17 cellular contexts compared by ENCODE assay signal in the genomic region with DNA sequence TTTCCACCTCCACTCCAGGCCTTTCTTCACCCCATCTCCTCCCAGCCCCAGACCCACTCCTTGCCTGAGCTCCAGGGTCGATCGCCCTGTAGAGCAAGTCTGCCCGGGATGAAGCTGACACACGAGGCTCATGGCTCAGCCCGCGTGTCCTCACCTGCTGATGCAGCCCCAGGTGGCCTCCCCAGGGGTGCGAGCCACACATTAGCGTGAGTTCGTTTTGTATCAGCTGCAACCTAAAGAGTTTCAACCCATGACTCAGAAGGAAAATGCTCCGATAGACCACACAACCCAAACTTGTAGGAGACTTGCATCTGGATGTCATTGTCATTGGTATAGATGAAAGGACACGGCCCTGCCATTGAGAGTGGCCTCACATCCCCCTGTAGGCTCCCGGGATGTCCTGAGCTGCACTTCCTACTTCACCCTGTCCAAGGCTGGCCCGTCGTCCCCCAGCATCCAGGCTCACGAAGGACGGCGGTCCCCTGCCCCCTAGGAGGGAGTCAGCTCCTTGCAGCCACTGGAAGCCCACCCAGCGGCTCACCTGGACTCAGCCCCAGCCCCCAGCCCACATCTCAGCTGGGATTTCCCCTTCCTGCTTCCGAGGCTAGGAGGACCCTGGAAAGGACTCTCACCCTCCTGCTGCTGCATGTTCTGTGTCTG.
"Had no signal": no experiment of that assay in that cellular context is flagged by ENCODE, and none has a peak within 500 bp of the region (broad histone marks: within the 10 kb centered on the region; RNA-seq: fewer than 3 reads in every experiment).

No MANE protein-coding gene starts in this region.

- ATAC-seq: activated naive CD8-positive, alpha-beta T cell treated with anti-CD3 and anti-CD28 coated beads, Interleukin-2, amount 50 U/mL, for 24 hours; left colon; lower lobe of right lung; natural killer cell treated with Interleukin-12 subunit alpha and Interleukin-12 subunit beta and Interleukin-15 and Interleukin-18, amount 100 ng/mL, for 72 hours; stimulated activated naive B cell treated with anti-CD40 and anti-IgM and Interleukin-4, amounts not matched to agents 10 μg/mL and 1 μg/mL and 100 μg/mL, for 72 hours had no signal

- H3K27ac ChIP-seq: brain microvascular endothelial cell, colonic mucosa, lower lobe of right lung had no signal

- H3K4me3 ChIP-seq: colonic mucosa, lower lobe of right lung, sigmoid colon had no signal

- H3K9me3 ChIP-seq: colonic mucosa, lower lobe of right lung, sigmoid colon had no signal

- DNase-seq: activated CD4-positive, alpha-beta T cell treated with anti-CD3 and anti-CD28 coated beads, Interleukin-2, amount 10 ng/mL, durations not matched to agents 7 days and 5 days; activated naive CD4-positive, alpha-beta T cell treated with anti-CD3 and anti-CD28 coated beads, Interleukin-2, amount 10 ng/mL, durations not matched to agents 7 days and 5 days; activated naive CD8-positive, alpha-beta T cell treated with anti-CD3 and anti-CD28 coated beads, Interleukin-2, amount 50 U/mL, for 24 hours; activated T-cell treated with anti-CD3 and anti-CD28 coated beads, Interleukin-2, amount 50 U/mL, for 24 hours; anterior cingulate cortex; brain microvascular endothelial cell; colonic mucosa; erythroblast; hypothalamus; islet precursor cell; left colon; lower lobe of right lung; sigmoid colon; stimulated activated CD4-positive, alpha-beta T cell treated with anti-CD3 and anti-CD28 coated beads, Interleukin-4, amount 100 ng/mL, for 24 hours; stimulated activated naive B cell treated with anti-CD40 and anti-IgM and Interleukin-4, amounts not matched to agents 10 μg/mL and 1 μg/mL and 100 μg/mL, for 72 hours; T1000 had no signal

- H3K4me1 ChIP-seq: colonic mucosa, lower lobe of right lung had no signal

- H3K27me3 ChIP-seq: colonic mucosa had no signal

- H3K36me3 ChIP-seq: brain microvascular endothelial cell, colonic mucosa, lower lobe of right lung, sigmoid colon had no signal
